In the genomic region with DNA sequence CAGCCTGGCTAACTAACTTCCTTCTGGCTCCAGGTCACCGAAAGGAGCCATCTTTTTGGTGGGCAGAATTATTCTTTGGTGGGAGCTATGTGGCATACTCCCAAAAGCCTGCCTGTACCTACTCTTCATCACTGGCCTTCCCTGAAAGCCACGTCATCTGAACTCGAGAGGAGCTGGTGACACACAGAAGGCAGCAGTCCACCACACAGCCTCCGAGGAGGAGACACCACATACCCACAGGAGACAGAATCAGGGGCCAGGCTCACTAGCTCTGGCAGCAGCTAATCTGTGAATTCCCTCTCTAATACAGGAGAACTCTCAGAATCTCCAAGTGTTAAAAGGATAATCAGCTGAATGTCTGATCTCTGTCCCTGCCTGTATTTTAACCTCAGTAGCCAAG, we compare ENCODE assay signal across 1 cellular context.
TF ChIP-seq lines count a peak whose summit lies in the region.

No MANE protein-coding gene starts in this region.

TF ChIP-seq in IMR-90, 13 proteins besides CTCF, POLR2A, EP300 and RAD21 (continued from another document):
- TF ChIP-seq, protein P1, sequence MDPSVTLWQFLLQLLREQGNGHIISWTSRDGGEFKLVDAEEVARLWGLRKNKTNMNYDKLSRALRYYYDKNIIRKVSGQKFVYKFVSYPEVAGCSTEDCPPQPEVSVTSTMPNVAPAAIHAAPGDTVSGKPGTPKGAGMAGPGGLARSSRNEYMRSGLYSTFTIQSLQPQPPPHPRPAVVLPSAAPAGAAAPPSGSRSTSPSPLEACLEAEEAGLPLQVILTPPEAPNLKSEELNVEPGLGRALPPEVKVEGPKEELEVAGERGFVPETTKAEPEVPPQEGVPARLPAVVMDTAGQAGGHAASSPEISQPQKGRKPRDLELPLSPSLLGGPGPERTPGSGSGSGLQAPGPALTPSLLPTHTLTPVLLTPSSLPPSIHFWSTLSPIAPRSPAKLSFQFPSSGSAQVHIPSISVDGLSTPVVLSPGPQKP (IDR thresholded peaks at IDR 0.05; ENCODE audit: borderline replicate concordance, low read depth, low read length) = no peak
- no peak for TF ChIP-seq CEBPB (IDR thresholded peaks at IDR 0.05; ENCODE audit: low read depth, low read length)
- no peak for TF ChIP-seq RCOR1 (IDR thresholded peaks at IDR 0.05; ENCODE audit: insufficient replicate concordance, low read length)
- no peak for TF ChIP-seq CHD1 (IDR thresholded peaks at IDR 0.05; ENCODE audit: low read depth, low read length)
- TF ChIP-seq MXI1 (IDR thresholded peaks at IDR 0.05; ENCODE audit: borderline replicate concordance, low read depth, low read length) = no peak
- TF ChIP-seq NFE2L2 (IDR thresholded peaks at IDR 0.05; ENCODE audit: low read depth, low read length) = no peak
- TF ChIP-seq RFX5 (IDR thresholded peaks at IDR 0.05; ENCODE audit: low read depth, low read length) = no peak
- no peak for TF ChIP-seq FOS (IDR thresholded peaks at IDR 0.05; ENCODE audit: low read depth, low read length)
